11 cellular contexts compared by ENCODE assay signal in genomic region chr3:197746801-197747237, GRCh38. TPM values are rescaled to one million over a fixed set of nuclear protein-coding genes. Genes with fewer than 3 reads are reported as not detected.
DNase-seq lines count a peak whose midpoint lies in the region; ATAC-seq and TF ChIP-seq lines count a peak whose summit lies in the region.
"Had no signal": no experiment of that assay in that cellular context is flagged by ENCODE, and none has a peak within 500 bp of the region (broad histone marks: within the 10 kb centered on the region; RNA-seq: fewer than 3 reads in every experiment).

No MANE protein-coding gene starts in this region.

- no peaks in the 10 kb centered on the region for H3K9me3 ChIP-seq in HAP-1
- H3K9me3 ChIP-seq in body of pancreas = no peaks in the 10 kb centered on the region
- H3K9me3 ChIP-seq in neutrophil = no peaks in the 10 kb centered on the region

- H3K4me1 ChIP-seq in HAP-1 (peaks cover 7% of the 10 kb centered on the region), body of pancreas (peaks cover 27% of the 10 kb centered on the region), neutrophil (ENCODE audit: control insufficient read depth in 1 of 2, insufficient read depth in 1 of 2, low read depth in 1 of 2, low read length in 1 of 2) (peaks cover 25 to 33% of the 10 kb centered on the region in 2 experiments)

- H3K4me3 ChIP-seq in HAP-1 (no peak overlapping the region), body of pancreas (no peak overlapping the region), neutrophil (ENCODE audit: low read depth in 1 of 2, low read length in 1 of 2) (no peak overlapping the region)

- peak; percentile 30 to 34 for DNase-seq in HAP-1 (ENCODE audit: low spot score in 2 of 2)
- peak; percentile 65 to 69 for DNase-seq in NOMO-1 (lab: John Stamatoyannopoulos, UW; ENCODE audit: unreplicated experiment in 2 of 2)
- DNase-seq in body of pancreas = peak in 3 of 4 donors; percentile 16 to 39 (median 34)
- DNase-seq in T-helper 9 cell = no peak
- no peak for DNase-seq in iPS-NIHi7 (ENCODE audit: extremely low spot score)
- DNase-seq: activated T-cell treated with anti-CD3 and anti-CD28 coated beads, Interleukin-2, amount 50 U/mL, for 24 hours; amniotic stem cell; CD4-positive, CD25-positive, alpha-beta regulatory T cell had no signal

- intact Hi-C loops in body of pancreas (cut with DNase I) = no loop called here

- 37 to 45% methylated on average over 4 of the region's 4 CpGs for WGBS in body of pancreas, 2 donors

- in situ Hi-C loops in HAP-1 (cut with MboI; ENCODE audit: low sequenced_read_pairs) = no loop called here

- H3K27me3 ChIP-seq in HAP-1 (ENCODE audit: low read depth) (no peaks in the 10 kb centered on the region), body of pancreas (no peaks in the 10 kb centered on the region), neutrophil (no peaks in the 10 kb centered on the region)

- TF ChIP-seq CTCF in body of pancreas (IDR thresholded peaks at IDR 0.05) = peak in 1 of 7 experiments; percentile 7
- no peak for TF ChIP-seq CTCF in neutrophil (IDR thresholded peaks at IDR 0.05)

- ATAC-seq in body of pancreas (no peak), HG03175 (IDR thresholded peaks at IDR 0.05; ENCODE audit: unreplicated experiment) (no peak)
- ATAC-seq: activated CD4-positive, CD25-positive, alpha-beta regulatory T cell treated with anti-CD3 and anti-CD28 coated beads, Interleukin-2, amount 50 U/mL, for 24 hours had no signal

- no peaks in the 10 kb centered on the region for H3K36me3 ChIP-seq in HAP-1 (replicated peaks)
- H3K36me3 ChIP-seq in body of pancreas (replicated peaks in 1 of 2; ENCODE audit: insufficient read depth in 1 of 2, low read depth in 2 of 2) = no peaks in the 10 kb centered on the region
- H3K36me3 ChIP-seq in neutrophil = no peaks in the 10 kb centered on the region

- peak overlapping the region in 1 of 4 donors; percentile 23 for H3K27ac ChIP-seq in body of pancreas
- peak overlapping the region; percentile 53 for H3K27ac ChIP-seq in neutrophil

- no peak for TF ChIP-seq POLR2A in body of pancreas (IDR thresholded peaks at IDR 0.05)

RNA-seq across cellular contexts. Expression of gene FYTTD1, which starts 2.9 kb away (rescaled TPM):
- 10 to 100 TPM; 13.8 to 16.3 TPM for total RNA-seq in body of pancreas

RNA-seq across cellular contexts. Expression of gene RUBCN, which starts 10.1 kb away (rescaled TPM):
- 10 to 100 TPM; 23.1 to 33.0 TPM for total RNA-seq in body of pancreas

RNA-seq across cellular contexts. Expression of gene LRCH3, which starts 44.2 kb away (rescaled TPM):
- total RNA-seq in body of pancreas = 10 to 100 TPM; 26.7 to 29.0 TPM

Comparison
In these comparisons a context has a peak if more than half of its experiments do, and no peak if none do; other contexts are left out.
1. DNase-seq: peak in HAP-1 (2 of 2), NOMO-1 (2 of 2) and body of pancreas (3 of 4); none in T-helper 9 cell (single experiment) and iPS-NIHi7 (single experiment).